ENCODE assay signal across 20 cellular contexts in the genomic region with DNA sequence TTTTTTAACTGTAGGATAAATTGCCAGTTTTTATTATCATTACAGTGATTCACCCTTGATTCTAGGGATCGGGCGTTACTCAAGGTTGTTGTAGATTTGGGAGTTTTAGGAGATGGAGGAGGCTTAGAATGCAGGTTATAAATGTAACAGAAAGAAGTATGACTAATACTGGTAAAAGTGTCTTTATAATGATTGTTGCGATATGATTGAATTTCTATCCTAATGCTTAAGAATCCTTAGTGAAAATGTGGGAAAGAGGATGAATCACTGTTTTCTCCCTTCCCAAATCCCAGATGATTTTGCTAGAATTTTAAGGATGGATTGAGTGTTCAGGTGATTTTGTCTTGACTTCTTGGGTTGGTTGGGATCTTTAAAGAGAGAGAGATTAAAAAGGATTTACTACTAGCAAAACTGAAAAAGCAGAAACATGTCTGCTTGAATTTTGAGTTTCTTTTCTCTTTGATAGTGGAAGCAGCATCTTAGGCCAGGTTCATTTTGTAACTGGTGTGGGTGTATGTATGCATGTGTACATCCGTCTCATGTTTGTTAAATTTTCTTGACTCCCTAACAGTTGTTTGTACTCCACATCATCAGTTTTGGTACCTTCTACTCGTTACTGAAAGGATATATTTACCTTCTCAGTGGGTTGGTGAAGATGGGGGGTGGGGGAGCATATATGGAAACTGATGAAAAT. TPM values are rescaled to one million over a fixed set of nuclear protein-coding genes. Genes with fewer than 3 reads are reported as not detected.
DNase-seq lines count a peak whose midpoint lies in the region; ATAC-seq and TF ChIP-seq lines count a peak whose summit lies in the region.
"Had no signal": no experiment of that assay in that cellular context is flagged by ENCODE, and none has a peak within 500 bp of the region (broad histone marks: within the 10 kb centered on the region; RNA-seq: fewer than 3 reads in every experiment).

No MANE protein-coding gene starts in this region.

- H3K9me3 Mint-ChIP-seq in activated CD4-positive, alpha-beta T cell treated with anti-CD3 and anti-CD28 coated beads for 36 hours (ENCODE audit: low read depth) = no peaks in the 10 kb centered on the region
- H3K9me3 Mint-ChIP-seq in activated T-helper 17 cell treated with anti-CD3 and anti-CD28 coated beads, Interleukin-2, amount 50 U/mL, for 72 hours = no peaks in the 10 kb centered on the region
- H3K9me3 Mint-ChIP-seq in activated naive CD4-positive, alpha-beta T cell treated with anti-CD3 and anti-CD28 coated beads, Interleukin-2, amount 10 ng/mL, durations not matched to agents 7 days and 5 days = no peaks in the 10 kb centered on the region
- H3K9me3 Mint-ChIP-seq: activated naive CD4-positive, alpha-beta T cell treated with anti-CD3 and anti-CD28 coated beads, Interleukin-2, amount 50 U/mL, for 72 hours; dendritic cell treated with granulocyte-macrophage colony-stimulating factor and Interleukin-4, amounts not matched to agents 40 ng/mL and 50 ng/mL, for 4 days had no signal

- H3K27ac Mint-ChIP-seq in activated CD4-positive, alpha-beta T cell treated with anti-CD3 and anti-CD28 coated beads for 36 hours = peak overlapping the region; percentile 40
- peak overlapping the region; percentile 15 for H3K27ac Mint-ChIP-seq in activated T-helper 17 cell treated with anti-CD3 and anti-CD28 coated beads, Interleukin-2, amount 50 U/mL, for 72 hours
- H3K27ac Mint-ChIP-seq in activated naive CD4-positive, alpha-beta T cell treated with anti-CD3 and anti-CD28 coated beads, Interleukin-2, amount 10 ng/mL, durations not matched to agents 7 days and 5 days = no peak overlapping the region
- H3K27ac Mint-ChIP-seq: activated naive CD4-positive, alpha-beta T cell treated with anti-CD3 and anti-CD28 coated beads, Interleukin-2, amount 50 U/mL, for 72 hours; dendritic cell treated with granulocyte-macrophage colony-stimulating factor and Interleukin-4, amounts not matched to agents 40 ng/mL and 50 ng/mL, for 4 days had no signal

- POLR2A ChIA-PET in activated CD4-positive, alpha-beta T cell treated with anti-CD3 and anti-CD28 coated beads for 36 hours (lab: Charles Lee) = no interaction called here

- whole genome bisulfite sequencing in GM23248 (ENCODE audit: low coverage in 1 of 2, low lambda C conversion rate in 2 of 2, missing lambda C conversion rate in 2 of 2), 2 experiments = 86 to 88% methylated on average over 5 of the region's 5 CpGs

- peaks cover 27% of the 10 kb centered on the region for H3K4me1 ChIP-seq in GM23248 (ENCODE audit: insufficient read depth)
- peaks cover 47% of the 10 kb centered on the region for H3K4me1 ChIP-seq in osteoblast (ENCODE audit: insufficient read depth, low read length)

- TF ChIP-seq CTCF in osteoblast (IDR thresholded peaks at IDR 0.05; ENCODE audit: extremely low read depth, low read depth, low read length) = no peak

- no peak overlapping the region for H3K9ac ChIP-seq in GM23248

- H4K20me1 ChIP-seq in GM23248 (ENCODE audit: insufficient read depth) = no peaks in the 10 kb centered on the region
- H4K20me1 ChIP-seq in osteoblast (ENCODE audit: insufficient read depth, low read length) = peaks cover 34% of the 10 kb centered on the region

- peak; percentile 70 for ATAC-seq in activated CD4-positive, alpha-beta T cell treated with anti-CD3 and anti-CD28 coated beads for 36 hours
- ATAC-seq in activated T-helper 17 cell treated with anti-CD3 and anti-CD28 coated beads, Interleukin-2, amount 50 U/mL, for 72 hours (replicated peaks) = peak; percentile 85

- H3F3A ChIP-seq in GM23248 (ENCODE audit: insufficient read depth) = peaks cover 42% of the 10 kb centered on the region

- H3K79me2 ChIP-seq in GM23248 (ENCODE audit: insufficient read depth) (peaks cover 92% of the 10 kb centered on the region), osteoblast (ENCODE audit: insufficient read depth, low read length) (peaks cover 84% of the 10 kb centered on the region)

- H3K4me3 ChIP-seq in GM23248 (no peak overlapping the region), osteoblast (ENCODE audit: insufficient read depth, low read length) (no peak overlapping the region)
- H3K4me3 ChIP-seq: thyroid gland had no signal

- H3K27me3 ChIP-seq in GM23248 (replicated peaks; ENCODE audit: insufficient read depth) = no peaks in the 10 kb centered on the region
- no peaks in the 10 kb centered on the region for H3K27me3 ChIP-seq in osteoblast (ENCODE audit: insufficient read depth, low read length)
- H3K27me3 ChIP-seq: thyroid gland had no signal

- DNase-seq in activated CD4-positive, alpha-beta T cell treated with anti-CD3 and anti-CD28 coated beads for 36 hours = no peak
- DNase-seq in activated CD4-positive, alpha-beta T cell treated with anti-CD3 and anti-CD28 coated beads, Interleukin-2, amount 50 U/mL, for 4 hours = no peak
- peak; percentile 36 for DNase-seq in GM23248
- DNase-seq in osteoblast (ENCODE audit: insufficient read length, low spot score, missing footprints) = no peak
- DNase-seq in NCI-H345 (lab: John Stamatoyannopoulos, UW) = no peak
- DNase-seq in activated naive CD4-positive, alpha-beta T cell treated with anti-CD3 and anti-CD28 coated beads, Interleukin-2, amount 10 ng/mL, durations not matched to agents 7 days and 5 days = no peak
- no peak for DNase-seq in dermis blood vessel endothelial cell
- DNase-seq: activated CD4-positive, alpha-beta T cell treated with anti-CD3 and anti-CD28 coated beads for 48 hours; erythroblast; left cardiac atrium; NCI-H2029; NCI-H524 treated with DMSO at 0.1 percent for 48 hours; stimulated activated CD4-positive, alpha-beta T cell treated with anti-CD3 and anti-CD28 coated beads, Interleukin-12 subunit alpha, Interleukin-12 subunit beta, amount 100 ng/mL, for 4 hours; T1000; thyroid gland had no signal

- H3K27ac ChIP-seq in GM23248 = peak overlapping the region; percentile 14
- peak overlapping the region; percentile 59 for H3K27ac ChIP-seq in osteoblast (ENCODE audit: low read depth, low read length)
- H3K27ac ChIP-seq: C4-2B, thyroid gland had no signal

- no peak overlapping the region for H3K4me3 Mint-ChIP-seq in activated CD4-positive, alpha-beta T cell treated with anti-CD3 and anti-CD28 coated beads for 36 hours
- H3K4me3 Mint-ChIP-seq in activated T-helper 17 cell treated with anti-CD3 and anti-CD28 coated beads, Interleukin-2, amount 50 U/mL, for 72 hours = peak overlapping the region; percentile 42
- H3K4me3 Mint-ChIP-seq in activated naive CD4-positive, alpha-beta T cell treated with anti-CD3 and anti-CD28 coated beads, Interleukin-2, amount 10 ng/mL, durations not matched to agents 7 days and 5 days = no peak overlapping the region
- H3K4me3 Mint-ChIP-seq: brain; dendritic cell treated with granulocyte-macrophage colony-stimulating factor and Interleukin-4, amounts not matched to agents 40 ng/mL and 50 ng/mL, for 4 days had no signal

- CTCF ChIA-PET in activated CD4-positive, alpha-beta T cell treated with anti-CD3 and anti-CD28 coated beads for 36 hours (lab: Charles Lee) = interaction anchor here (1.0 kb wide), 1 partner anchor 132 kb away, joined by 5 read pairs; no protein-coding TSS in a partner anchor
- CTCF ChIA-PET in activated naive CD4-positive, alpha-beta T cell treated with anti-CD3 and anti-CD28 coated beads, Interleukin-2, amount 10 ng/mL, durations not matched to agents 7 days and 5 days (lab: Charles Lee) = no interaction called here

- H3K36me3 Mint-ChIP-seq in activated CD4-positive, alpha-beta T cell treated with anti-CD3 and anti-CD28 coated beads for 36 hours (ENCODE audit: low read depth) = peaks cover 3% of the 10 kb centered on the region
- no peaks in the 10 kb centered on the region for H3K36me3 Mint-ChIP-seq in activated T-helper 17 cell treated with anti-CD3 and anti-CD28 coated beads, Interleukin-2, amount 50 U/mL, for 72 hours (ENCODE audit: low read depth)
- no peaks in the 10 kb centered on the region for H3K36me3 Mint-ChIP-seq in activated naive CD4-positive, alpha-beta T cell treated with anti-CD3 and anti-CD28 coated beads, Interleukin-2, amount 10 ng/mL, durations not matched to agents 7 days and 5 days
- H3K36me3 Mint-ChIP-seq: activated naive CD4-positive, alpha-beta T cell treated with anti-CD3 and anti-CD28 coated beads, Interleukin-2, amount 50 U/mL, for 72 hours had no signal

- H3K9me3 ChIP-seq in GM23248 (ENCODE audit: low read depth) = no peaks in the 10 kb centered on the region
- no peaks in the 10 kb centered on the region for H3K9me3 ChIP-seq in osteoblast (ENCODE audit: low read depth, low read length)
- H3K9me3 ChIP-seq: thyroid gland had no signal

- no peak overlapping the region for H2AFZ ChIP-seq in GM23248
- H2AFZ ChIP-seq in osteoblast (ENCODE audit: low read length) = no peak overlapping the region

- intact Hi-C loops in activated CD4-positive, alpha-beta T cell treated with anti-CD3 and anti-CD28 coated beads for 36 hours (cut with DNase I, micrococcal nuclease) = no loop called here

- H3K4me2 ChIP-seq in GM23248 (ENCODE audit: unreplicated experiment) (peak overlapping the region; percentile 10), osteoblast (ENCODE audit: insufficient read depth, low read length) (peak overlapping the region; percentile 59)

- H3K9me2 ChIP-seq in GM23248 (ENCODE audit: insufficient read depth) = no peaks in the 10 kb centered on the region

- H3K4me1 Mint-ChIP-seq in activated CD4-positive, alpha-beta T cell treated with anti-CD3 and anti-CD28 coated beads for 36 hours = peaks cover 24% of the 10 kb centered on the region
- peaks cover 29% of the 10 kb centered on the region for H3K4me1 Mint-ChIP-seq in activated T-helper 17 cell treated with anti-CD3 and anti-CD28 coated beads, Interleukin-2, amount 50 U/mL, for 72 hours
- no peaks in the 10 kb centered on the region for H3K4me1 Mint-ChIP-seq in activated naive CD4-positive, alpha-beta T cell treated with anti-CD3 and anti-CD28 coated beads, Interleukin-2, amount 10 ng/mL, durations not matched to agents 7 days and 5 days

- in situ Hi-C loops in GM23248 (cut with MboI) = no loop called here

- H3K36me3 ChIP-seq in GM23248 (ENCODE audit: low read depth) (no peaks in the 10 kb centered on the region), osteoblast (ENCODE audit: insufficient read depth, low read length) (no peaks in the 10 kb centered on the region)
- H3K36me3 ChIP-seq: thyroid gland had no signal

- H3K27me3 Mint-ChIP-seq in activated CD4-positive, alpha-beta T cell treated with anti-CD3 and anti-CD28 coated beads for 36 hours = no peaks in the 10 kb centered on the region
- no peaks in the 10 kb centered on the region for H3K27me3 Mint-ChIP-seq in activated T-helper 17 cell treated with anti-CD3 and anti-CD28 coated beads, Interleukin-2, amount 50 U/mL, for 72 hours
- H3K27me3 Mint-ChIP-seq in activated naive CD4-positive, alpha-beta T cell treated with anti-CD3 and anti-CD28 coated beads, Interleukin-2, amount 10 ng/mL, durations not matched to agents 7 days and 5 days = no peaks in the 10 kb centered on the region
- H3K27me3 Mint-ChIP-seq: brain; dendritic cell treated with granulocyte-macrophage colony-stimulating factor and Interleukin-4, amounts not matched to agents 40 ng/mL and 50 ng/mL, for 4 days had no signal

RNA-seq across cellular contexts. Expression of a gene that starts 25.9 kb away (rescaled TPM):
- total RNA-seq in activated CD4-positive, alpha-beta T cell treated with anti-CD3 and anti-CD28 coated beads for 36 hours = 10 to 100 TPM; 16.5 to 17.2 TPM
- total RNA-seq in GM23248 (2014; rRNA removed; shearing (Covaris generic)) = 35.2 and 39.5 TPM in 2 replicates
- polyA plus RNA-seq in GM23248 (2016; fragmentation: Nextera tagmentation; extraction: Ambion mirVana) = 13.5 and 13.9 TPM in 2 replicates
- 10 to 100 TPM; 38.0 to 38.3 TPM for total RNA-seq in activated T-helper 17 cell treated with anti-CD3 and anti-CD28 coated beads, Interleukin-2, amount 50 U/mL, for 72 hours
- total RNA-seq in osteoblast = 76.0 and 82.2 TPM in 2 replicates
- total RNA-seq in dermis blood vessel endothelial cell = 25.9 and 44.5 TPM in 2 replicates

RNA-seq across cellular contexts. Expression of a gene that starts 36.0 kb away (rescaled TPM):
- total RNA-seq in activated CD4-positive, alpha-beta T cell treated with anti-CD3 and anti-CD28 coated beads for 36 hours = 100 to 1,000 TPM; 102 to 104 TPM
- 224 and 231 TPM in 2 replicates for total RNA-seq in GM23248 (2014; rRNA removed; shearing (Covaris generic))
- polyA plus RNA-seq in GM23248 (2016; fragmentation: Nextera tagmentation; extraction: Ambion mirVana) = 584 and 619 TPM in 2 replicates
- 100 to 1,000 TPM in 1 of 2 donors, 10 to 100 TPM in 1; 69.7 to 137 TPM for total RNA-seq in activated T-helper 17 cell treated with anti-CD3 and anti-CD28 coated beads, Interleukin-2, amount 50 U/mL, for 72 hours
- total RNA-seq in osteoblast (117 and 136 TPM in 2 replicates), dermis blood vessel endothelial cell (118 and 218 TPM in 2 replicates)
